In the genomic region with DNA sequence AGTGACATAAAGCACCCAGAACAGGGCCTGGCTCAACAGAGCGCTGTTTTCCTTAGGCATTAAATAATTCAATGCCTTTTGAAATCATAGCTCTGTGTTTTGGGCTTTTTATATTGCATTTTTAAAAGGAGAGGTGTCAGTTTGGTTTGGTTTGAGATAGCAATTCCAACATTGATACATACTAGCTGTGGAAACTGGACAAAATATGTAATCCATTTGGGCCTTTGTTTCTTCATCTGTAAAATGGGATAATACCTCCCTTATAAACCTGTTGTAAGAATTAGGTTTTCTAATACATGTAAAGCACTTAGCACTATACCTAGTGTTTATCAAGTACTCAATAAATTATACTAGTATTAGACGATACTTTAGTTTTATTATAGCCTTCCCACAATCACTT, we compare ENCODE assay signal across 28 cellular contexts.
"Had no signal": no experiment of that assay in that cellular context is flagged by ENCODE, and none has a peak within 500 bp of the region (broad histone marks: within the 10 kb centered on the region; RNA-seq: fewer than 3 reads in every experiment).

No MANE protein-coding gene starts in this region.

- H3K36me3 ChIP-seq: colonic mucosa, esophagus muscularis mucosa, esophagus squamous epithelium, gastrocnemius medialis, gastroesophageal sphincter, heart left ventricle, heart right ventricle had no signal

- H3K4me1 ChIP-seq: colonic mucosa had no signal

- H3K9me3 ChIP-seq: colonic mucosa, esophagus squamous epithelium, gastrocnemius medialis had no signal

- H3K4me3 ChIP-seq: colonic mucosa, coronary artery, dorsolateral prefrontal cortex, esophagus muscularis mucosa, esophagus squamous epithelium, gastrocnemius medialis, gastroesophageal sphincter, heart left ventricle, heart right ventricle had no signal

- ATAC-seq: effector memory CD8-positive, alpha-beta T cell; esophagus mucosa; foreskin keratinocyte; gastrocnemius medialis; gastroesophageal sphincter; heart left ventricle; heart right ventricle had no signal

- H3K27me3 ChIP-seq: colonic mucosa, dorsolateral prefrontal cortex, esophagus muscularis mucosa, esophagus squamous epithelium, foreskin keratinocyte, gastrocnemius medialis, gastroesophageal sphincter, heart left ventricle, heart right ventricle had no signal

- H3K27ac ChIP-seq: colonic mucosa, coronary artery, dorsolateral prefrontal cortex, epithelial cell of prostate, esophagus muscularis mucosa, esophagus squamous epithelium, foreskin keratinocyte, gastrocnemius medialis, gastroesophageal sphincter, heart left ventricle, heart right ventricle had no signal

- DNase-seq: colonic mucosa; cortex of kidney; dermis blood vessel endothelial cell; dorsolateral prefrontal cortex; effector CD4-positive, alpha-beta T cell; effector CD8-positive, alpha-beta T cell; effector memory CD4-positive, alpha-beta T cell; effector memory CD8-positive, alpha-beta T cell; endodermal cell; erythroblast; esophagus squamous epithelium; foreskin fibroblast; foreskin keratinocyte; foreskin melanocyte; gastrocnemius medialis; glutamatergic neuron; head of caudate nucleus; heart left ventricle; heart right ventricle had no signal

- FAIRE-seq: colon, endometrium, endothelial cell of umbilical vein, frontal cortex had no signal
